Comparison of ENCODE assay signal across 21 cellular contexts in the genomic region with DNA sequence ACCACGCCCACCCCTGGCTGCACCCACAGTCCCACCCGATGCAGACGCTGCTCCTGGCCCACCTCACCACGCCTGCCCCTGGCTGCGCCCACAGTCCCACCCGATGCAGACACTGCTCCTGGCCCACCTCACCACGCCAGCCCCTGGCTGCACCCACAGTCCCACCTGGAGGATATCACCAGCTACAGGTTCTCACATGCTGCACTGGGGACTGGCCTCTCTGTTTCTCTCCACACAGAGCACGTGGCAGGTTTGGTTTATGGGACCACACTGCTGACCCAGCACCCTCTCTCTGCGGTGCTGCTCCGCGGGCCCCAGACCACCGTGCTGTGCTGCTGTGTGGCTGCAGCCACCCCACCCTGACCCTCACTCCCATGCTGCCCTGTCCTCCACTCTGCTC.
"Had no signal": no experiment of that assay in that cellular context is flagged by ENCODE, and none has a peak within 500 bp of the region (broad histone marks: within the 10 kb centered on the region; RNA-seq: fewer than 3 reads in every experiment).

No MANE protein-coding gene starts in this region.

- H3K36me3 ChIP-seq: colonic mucosa, gastrocnemius medialis, heart left ventricle had no signal

- H3K36me3 Mint-ChIP-seq: activated CD4-positive, alpha-beta memory T cell treated with anti-CD3 and anti-CD28 coated beads for 36 hours; activated naive CD8-positive, alpha-beta T cell; naive thymus-derived CD4-positive, alpha-beta T cell had no signal

- ATAC-seq: gastrocnemius medialis; heart left ventricle; left ventricle myocardium superior; mucosa of descending colon; naive thymus-derived CD4-positive, alpha-beta T cell had no signal

- H3K27ac Mint-ChIP-seq: activated CD4-positive, alpha-beta memory T cell treated with anti-CD3 and anti-CD28 coated beads for 36 hours; activated naive CD8-positive, alpha-beta T cell; activated T-cell treated with anti-CD3 and anti-CD28 coated beads, Interleukin-2, amount 50 U/mL, for 24 hours; activated T-helper 2 cell treated with anti-CD3 and anti-CD28 coated beads, Interferon-gamma antibody, Interleukin-2, Interleukin-4, amounts not matched to agents 10 μg/mL and 5 μg/mL and 100 μg/mL, durations not matched to agents 14 hours and 24 hours and 36 hours; naive thymus-derived CD4-positive, alpha-beta T cell; T-helper 2 cell treated with Interferon-gamma antibody and Interleukin-4, amounts not matched to agents 5 μg/mL and 100 μg/mL, for 36 hours had no signal

- H3K27ac ChIP-seq: colonic mucosa, gastrocnemius medialis, heart left ventricle, parathyroid adenoma, SK-N-MC had no signal

- H3K4me1 ChIP-seq: parathyroid adenoma had no signal

- H3K9me3 ChIP-seq: colonic mucosa, gastrocnemius medialis, heart left ventricle, mucosa of descending colon had no signal

- H3K4me3 ChIP-seq: colonic mucosa, gastrocnemius medialis, heart left ventricle, mucosa of descending colon, SK-N-MC had no signal

- H3K27me3 ChIP-seq: colonic mucosa, gastrocnemius medialis, heart left ventricle had no signal

- H3K4me3 Mint-ChIP-seq: activated CD4-positive, alpha-beta memory T cell treated with anti-CD3 and anti-CD28 coated beads for 36 hours; activated naive CD8-positive, alpha-beta T cell; activated T-cell treated with anti-CD3 and anti-CD28 coated beads, Interleukin-2, amount 50 U/mL, for 24 hours; naive thymus-derived CD4-positive, alpha-beta T cell; T-helper 2 cell treated with Interferon-gamma antibody and Interleukin-4, amounts not matched to agents 5 μg/mL and 100 μg/mL, for 36 hours had no signal

- DNase-seq: activated CD4-positive, alpha-beta memory T cell treated with anti-CD3 and anti-CD28 coated beads for 36 hours; activated T-cell treated with anti-CD3 and anti-CD28 coated beads, Interleukin-2, amount 50 U/mL, for 24 hours; amygdala; central memory CD4-positive, alpha-beta T cell; colonic mucosa; gastrocnemius medialis; left ventricle myocardium superior; mucosa of descending colon; naive thymus-derived CD4-positive, alpha-beta T cell; stimulated activated CD4-positive, alpha-beta T cell treated with anti-CD3 and anti-CD28 coated beads, Interleukin-12 subunit alpha, Interleukin-12 subunit beta, amount 100 ng/mL, for 4 hours; stimulated activated CD4-positive, alpha-beta T cell treated with anti-CD3 and anti-CD28 coated beads, Interleukin-1b, Interleukin-23, amount 100 ng/mL, for 48 hours; stimulated activated CD8-positive, alpha-beta memory T cell treated with anti-CD3 and anti-CD28 coated beads, Interleukin-4, amount 100 ng/mL, for 48 hours; stimulated activated naive CD4-positive, alpha-beta T cell; substantia nigra; trophoblast cell had no signal
